Comparison of ENCODE assay signal across 20 cellular contexts in the genomic region with DNA sequence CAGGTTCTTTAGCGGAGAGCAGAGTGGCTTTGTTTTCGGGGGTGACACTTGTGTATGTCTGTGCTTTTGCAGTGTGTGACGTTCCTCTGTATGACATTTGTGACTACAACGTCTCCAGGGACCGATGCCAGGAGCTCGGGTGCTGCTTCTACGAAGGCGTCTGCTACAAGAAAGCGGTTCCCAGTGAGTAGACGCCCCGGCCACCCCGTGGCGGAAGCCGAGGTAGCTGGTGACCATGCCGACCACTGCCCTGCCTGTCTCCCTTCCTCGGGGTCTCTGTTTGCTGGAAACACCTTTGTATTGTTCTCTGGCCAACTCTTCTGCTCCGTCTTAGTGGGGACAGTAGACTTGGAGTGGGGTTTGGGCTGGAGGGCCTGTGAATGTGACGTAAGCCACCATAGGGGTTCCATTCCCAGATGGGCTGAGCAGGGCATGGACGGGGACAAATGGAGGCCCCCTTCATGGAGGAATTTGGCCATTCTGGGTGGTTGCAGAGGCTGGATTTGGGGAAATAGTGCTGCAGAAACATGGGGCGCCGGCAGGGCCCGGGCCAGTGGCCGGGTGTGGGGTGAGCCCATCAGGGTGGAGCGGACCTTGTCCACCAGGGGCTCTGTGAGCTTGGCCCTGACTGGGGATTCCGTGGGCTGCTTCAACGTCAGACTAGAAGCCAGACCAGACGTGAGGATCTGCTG. TPM values are rescaled to one million over a fixed set of nuclear protein-coding genes. Genes with fewer than 3 reads are reported as not detected.
DNase-seq lines count a peak whose midpoint lies in the region; ATAC-seq and TF ChIP-seq lines count a peak whose summit lies in the region.
"Had no signal": no experiment of that assay in that cellular context is flagged by ENCODE, and none has a peak within 500 bp of the region (broad histone marks: within the 10 kb centered on the region; RNA-seq: fewer than 3 reads in every experiment).

No MANE protein-coding gene starts in this region.

- no peak for TF ChIP-seq POLR2A in transverse colon (IDR thresholded peaks at IDR 0.05)

- TF ChIP-seq CTCF in coronary artery (IDR thresholded peaks at IDR 0.05) (no peak), transverse colon (IDR thresholded peaks at IDR 0.05) (no peak)

- WGBS in transverse colon (ENCODE audit: low coverage in 1 of 2), 2 donors = 88% methylated on average over 24 of the region's 27 CpGs; no CpG with 5 or more reads in 1 of the 2 donors

- TF ChIP-seq EP300 in transverse colon (IDR thresholded peaks at IDR 0.05; ENCODE audit: low read depth) = no peak

- in situ Hi-C loops in G401 (cut with HindIII; ENCODE audit: low sequenced_read_pairs) = no loop called here
- in situ Hi-C loops in transverse colon (cut with MboI; ENCODE audit: low pct_ligation_motif_present in 1 of 4, low pct_unique_long_range_greater_than_20kb in 1 of 4, low sequenced_read_pairs in 3 of 4) = no loop called here

- H3K36me3 ChIP-seq in transverse colon = no peaks in the 10 kb centered on the region
- H3K36me3 ChIP-seq: HAP-1 had no signal

- no peak overlapping the region for H3K27ac ChIP-seq in coronary artery
- H3K27ac ChIP-seq in transverse colon = no peak overlapping the region

- no peaks in the 10 kb centered on the region for H3K9me3 ChIP-seq in transverse colon
- H3K9me3 ChIP-seq: HAP-1 had no signal

- ATAC-seq in HG02798 (IDR thresholded peaks at IDR 0.05; ENCODE audit: poor library complexity, unreplicated experiment) = no peak

- H3K27me3 ChIP-seq in transverse colon = no peaks in the 10 kb centered on the region

- DNase-seq in activated effector memory CD4-positive, alpha-beta T cell treated with anti-CD3 and anti-CD28 coated beads, Interleukin-2, amount 50 U/mL, for 16 hours = peak; percentile 47
- no peak for DNase-seq in activated effector memory CD4-positive, alpha-beta T cell treated with Interleukin-2 at 50 U/mL for 16 hours
- DNase-seq in coronary artery (ENCODE audit: low spot score) = peak; percentile 67
- DNase-seq in mesenteric fat pad (ENCODE audit: low spot score) = peak; percentile 74
- peak; percentile 35 for DNase-seq in ureter (ENCODE audit: low spot score)
- no peak for DNase-seq in G401 (ENCODE audit: low spot score)
- DNase-seq in transverse colon = no peak
- DNase-seq: C1 segment of cervical spinal cord, DMS 273 treated with DMSO at 0.1 percent for 48 hours, GF-D8, IMR-90, Karpas-422, MM.1S, NCI-H1092 treated with DMSO at 0.1 percent for 48 hours, NCI-H1694, NCI-H2107, NCI-H446, RPMI8226 had no signal

- intact Hi-C loops in transverse colon (cut with DNase I; ENCODE audit: low total_unique reads) = no loop called here

- no peaks in the 10 kb centered on the region for H3K4me1 ChIP-seq in transverse colon
- H3K4me1 ChIP-seq: HAP-1 had no signal

- H3K4me3 ChIP-seq in coronary artery (no peak overlapping the region), transverse colon (no peak overlapping the region)
- H3K4me3 ChIP-seq: HAP-1 had no signal

RNA-seq across cellular contexts. Expression of a gene that starts 7.8 kb away (rescaled TPM):
- 0.67 TPM for total RNA-seq in mesenteric fat pad
- not detected for total RNA-seq in ureter
- total RNA-seq in G401 (2014; rRNA removed; shearing (Covaris generic)) = not detected in 2 replicates
- not detected for total RNA-seq in transverse colon
- total RNA-seq: IMR-90 had no signal

Comparison
In these comparisons a context has a peak if more than half of its experiments do, and no peak if none do; other contexts are left out.
1. DNase-seq: peak in activated effector memory CD4-positive, alpha-beta T cell treated with anti-CD3 and anti-CD28 coated beads, Interleukin-2, amount 50 U/mL, for 16 hours (single experiment), coronary artery (single experiment), mesenteric fat pad (single experiment) and ureter (single experiment); none in activated effector memory CD4-positive, alpha-beta T cell treated with Interleukin-2 at 50 U/mL for 16 hours (single experiment), G401 (single experiment) and transverse colon (single experiment).